11 cellular contexts compared by ENCODE assay signal in the genomic region with DNA sequence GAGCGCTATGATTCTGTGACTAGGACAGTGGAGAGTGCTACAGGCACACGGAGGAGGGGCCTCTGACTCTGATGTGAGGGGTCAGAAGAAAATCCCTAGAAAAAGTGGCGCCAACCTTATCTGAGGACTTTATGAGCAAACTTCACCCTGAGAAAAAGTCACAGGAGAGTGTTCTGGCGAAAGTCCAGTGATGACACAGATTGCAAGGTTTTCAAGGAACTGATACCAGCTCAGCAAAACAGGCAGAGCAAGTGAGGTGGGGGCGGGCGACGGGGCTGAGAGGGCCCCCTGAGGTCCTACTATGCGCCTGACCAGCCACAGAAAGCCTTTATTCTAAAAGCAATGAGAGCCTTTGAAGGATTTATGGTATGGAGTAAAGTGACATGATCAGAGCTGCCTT.
DNase-seq lines count a peak whose midpoint lies in the region; ATAC-seq, FAIRE-seq and TF ChIP-seq lines count a peak whose summit lies in the region.
"Had no signal": no experiment of that assay in that cellular context is flagged by ENCODE, and none has a peak within 500 bp of the region (broad histone marks: within the 10 kb centered on the region; RNA-seq: fewer than 3 reads in every experiment).

No MANE protein-coding gene starts in this region.

- peaks cover 51% of the 10 kb centered on the region for H3K4me1 ChIP-seq in HEK293 (ENCODE audit: control insufficient read depth, insufficient read depth, low read length)
- H3K4me1 ChIP-seq in astrocyte (ENCODE audit: insufficient read depth, low read length): peaks cover 27% of the 10 kb centered on the region
- peaks cover 8 to 9% of the 10 kb centered on the region in 2 donors for H3K4me1 ChIP-seq in neuronal stem cell (ENCODE audit: control insufficient read depth in 2 of 2, insufficient read depth in 1 of 2, low read depth in 1 of 2, low read length in 2 of 2)

- H3K79me1 ChIP-seq in neuronal stem cell (ENCODE audit: low read depth, low read length): no peaks in the 10 kb centered on the region

- H3K79me2 ChIP-seq in astrocyte (ENCODE audit: insufficient read depth, low read length): peaks cover 7% of the 10 kb centered on the region

- no peak overlapping the region for H2BK120ac ChIP-seq in neuronal stem cell (ENCODE audit: low read depth, low read length)

- H3K23ac ChIP-seq in neuronal stem cell (ENCODE audit: low read depth, low read length, poor library complexity): no peak overlapping the region

- peaks cover 2% of the 10 kb centered on the region for H3K9me3 Mint-ChIP-seq in astrocyte (ENCODE audit: unreplicated experiment)
- H3K9me3 Mint-ChIP-seq in activated naive CD4-positive, alpha-beta T cell treated with anti-CD3 and anti-CD28 coated beads for 36 hours: no peaks in the 10 kb centered on the region
- H3K9me3 Mint-ChIP-seq: activated naive CD8-positive, alpha-beta T cell treated with anti-CD3 and anti-CD28 coated beads, Interleukin-2, amount 10 ng/mL, durations not matched to agents 7 days and 5 days had no signal

- no peak overlapping the region for H3K9ac ChIP-seq in astrocyte (ENCODE audit: low read length)
- H3K9ac ChIP-seq in neuronal stem cell (ENCODE audit: low read depth, low read length, poor library complexity): no peak overlapping the region

- ATAC-seq in left lobe of liver (peak; percentile 38), GM19023 (IDR thresholded peaks at IDR 0.05; ENCODE audit: unreplicated experiment) (no peak)

- H3K36me3 ChIP-seq in HEK293 (ENCODE audit: control insufficient read depth in 2 of 2, insufficient read depth in 1 of 2, low read length in 2 of 2) (no peaks in the 10 kb centered on the region), astrocyte (ENCODE audit: insufficient read depth, low read length) (no peaks in the 10 kb centered on the region), neuronal stem cell (replicated peaks in 1 of 2; ENCODE audit: control insufficient read depth in 2 of 2, insufficient read depth in 2 of 2, low read length in 2 of 2) (peaks cover 0 to 5% of the 10 kb centered on the region in 2 donors)

- no peak for FAIRE-seq in astrocyte (lab: Jason Lieb, UNC)
- FAIRE-seq: frontal cortex had no signal

- CTCF ChIA-PET in HEK293 (lab: Yijun Ruan, JAX): interaction anchor here (2.6 kb wide), 1 partner anchor 28 kb away, joined by 17 read pairs; no protein-coding TSS in a partner anchor
- CTCF ChIA-PET in activated naive CD4-positive, alpha-beta T cell treated with anti-CD3 and anti-CD28 coated beads for 36 hours (lab: Charles Lee): interaction anchor here (2.1 kb wide), 1 partner anchor 28 kb away, joined by 9 read pairs; no protein-coding TSS in a partner anchor

- H3K27ac Mint-ChIP-seq in astrocyte (ENCODE audit: unreplicated experiment): no peak overlapping the region
- no peak overlapping the region for H3K27ac Mint-ChIP-seq in activated naive CD4-positive, alpha-beta T cell treated with anti-CD3 and anti-CD28 coated beads for 36 hours
- H3K27ac Mint-ChIP-seq: activated naive CD8-positive, alpha-beta T cell treated with anti-CD3 and anti-CD28 coated beads, Interleukin-2, amount 10 ng/mL, durations not matched to agents 7 days and 5 days had no signal

- no peaks in the 10 kb centered on the region for H3K27me3 Mint-ChIP-seq in astrocyte (ENCODE audit: low read depth, unreplicated experiment)
- no peaks in the 10 kb centered on the region for H3K27me3 Mint-ChIP-seq in activated naive CD4-positive, alpha-beta T cell treated with anti-CD3 and anti-CD28 coated beads for 36 hours (ENCODE audit: low read depth)

- H3K4ac ChIP-seq in neuronal stem cell (ENCODE audit: low read length): no peak overlapping the region

- H3K4me3 ChIP-seq in HEK293 (ENCODE audit: low read depth, low read length) (no peak overlapping the region), astrocyte (ENCODE audit: insufficient read depth, low read depth, low read length) (no peak overlapping the region), neuronal stem cell (ENCODE audit: low read length in 2 of 2) (no peak overlapping the region)

- H2AFZ ChIP-seq in astrocyte (ENCODE audit: low read depth, low read length) (no peak overlapping the region), neuronal stem cell (ENCODE audit: low read length) (no peak overlapping the region)

- no peaks in the 10 kb centered on the region for H3K36me3 Mint-ChIP-seq in astrocyte (ENCODE audit: low read depth, unreplicated experiment)
- H3K36me3 Mint-ChIP-seq in activated naive CD4-positive, alpha-beta T cell treated with anti-CD3 and anti-CD28 coated beads for 36 hours (ENCODE audit: low read depth): no peaks in the 10 kb centered on the region
- H3K36me3 Mint-ChIP-seq: activated naive CD8-positive, alpha-beta T cell treated with anti-CD3 and anti-CD28 coated beads, Interleukin-2, amount 10 ng/mL, durations not matched to agents 7 days and 5 days had no signal

- WGBS in neuronal stem cell (ENCODE audit: extremely low coverage in 2 of 2, insufficient read length in 2 of 2, insufficient replicate concordance in 1 of 2), 2 donors: no CpG with 5 or more reads among the region's 8 CpGs

- intact Hi-C loops in activated naive CD4-positive, alpha-beta T cell treated with anti-CD3 and anti-CD28 coated beads for 36 hours (cut with micrococcal nuclease): no loop called here

- H2BK5ac ChIP-seq in neuronal stem cell (ENCODE audit: low read length): no peak overlapping the region

- H3K18ac ChIP-seq in neuronal stem cell (ENCODE audit: low read length): no peak overlapping the region

- no peak overlapping the region for H2BK12ac ChIP-seq in neuronal stem cell (ENCODE audit: low read length)

- H4K91ac ChIP-seq in neuronal stem cell (ENCODE audit: low read depth, low read length, poor library complexity): no peak overlapping the region

- H3K27ac ChIP-seq in 22Rv1: peak overlapping the region; percentile 98
- no peak overlapping the region; the same call in 1 of the 2 replicates for H3K27ac ChIP-seq in HEK293 (ENCODE audit: extremely low read depth, low read depth, low read length)
- no peak overlapping the region for H3K27ac ChIP-seq in astrocyte (ENCODE audit: low read depth, low read length)
- H3K27ac ChIP-seq in neuronal stem cell (replicated peaks; ENCODE audit: low read length): no peak overlapping the region

- H3K14ac ChIP-seq in neuronal stem cell (ENCODE audit: low read length): no peak overlapping the region

- DNase-seq in astrocyte (ENCODE audit: low read depth) (peak; percentile 62), left lobe of liver (ENCODE audit: low spot score) (no peak), hippocampal formation (lab: John Stamatoyannopoulos, UW) (no peak), neuronal stem cell (ENCODE audit: low spot score) (no peak)
- DNase-seq in activated naive CD4-positive, alpha-beta T cell treated with anti-CD3 and anti-CD28 coated beads for 36 hours: no peak
- DNase-seq: activated naive CD8-positive, alpha-beta T cell treated with anti-CD3 and anti-CD28 coated beads, Interleukin-2, amount 10 ng/mL, durations not matched to agents 7 days and 5 days; trophoblast cell had no signal

- no peak overlapping the region for H2BK15ac ChIP-seq in neuronal stem cell (ENCODE audit: low read length)

- POLR2A ChIA-PET in HEK293 (lab: Yijun Ruan, JAX): no interaction called here

- no peaks in the 10 kb centered on the region for H4K20me1 ChIP-seq in astrocyte (ENCODE audit: insufficient read depth, low read length)

- no peak overlapping the region for H2AK5ac ChIP-seq in neuronal stem cell (ENCODE audit: low read depth, low read length)

- H3K4me2 ChIP-seq in astrocyte (ENCODE audit: low read length) (no peak overlapping the region), neuronal stem cell (ENCODE audit: insufficient read depth, low read length, poor library complexity, severe bottlenecking) (no peak overlapping the region)

- no peak overlapping the region for H3K4me3 Mint-ChIP-seq in astrocyte (ENCODE audit: unreplicated experiment)
- H3K4me3 Mint-ChIP-seq in activated naive CD4-positive, alpha-beta T cell treated with anti-CD3 and anti-CD28 coated beads for 36 hours: no peak overlapping the region
- H3K4me3 Mint-ChIP-seq: activated naive CD8-positive, alpha-beta T cell treated with anti-CD3 and anti-CD28 coated beads, Interleukin-2, amount 10 ng/mL, durations not matched to agents 7 days and 5 days had no signal

- no peaks in the 10 kb centered on the region for H3K27me3 ChIP-seq in astrocyte (ENCODE audit: insufficient read depth, low read length)
- H3K27me3 ChIP-seq in neuronal stem cell (ENCODE audit: control insufficient read depth in 3 of 3, insufficient read depth in 3 of 3, low read depth in 1 of 3, low read length in 3 of 3): peaks cover 0 to 2% (median 0%) of the 10 kb centered on the region in 3 experiments

- TF ChIP-seq CTCF in 22Rv1 (IDR thresholded peaks at IDR 0.05) (no peak), HEK293 (tag by site-specific recombination; IDR thresholded peaks at IDR 0.05) (no peak), astrocyte (IDR thresholded peaks at IDR 0.05; ENCODE audit: insufficient read depth, low read depth, low read length) (no peak)

- H3K4me1 Mint-ChIP-seq in astrocyte (ENCODE audit: low read depth, unreplicated experiment): peaks cover 8% of the 10 kb centered on the region
- H3K4me1 Mint-ChIP-seq in activated naive CD4-positive, alpha-beta T cell treated with anti-CD3 and anti-CD28 coated beads for 36 hours (ENCODE audit: low read depth): peaks cover 6% of the 10 kb centered on the region
- H3K4me1 Mint-ChIP-seq: activated naive CD8-positive, alpha-beta T cell treated with anti-CD3 and anti-CD28 coated beads, Interleukin-2, amount 10 ng/mL, durations not matched to agents 7 days and 5 days had no signal

- H3K9me3 ChIP-seq in HEK293 (ENCODE audit: control insufficient read depth, insufficient read depth, low read depth, low read length) (no peaks in the 10 kb centered on the region), astrocyte (ENCODE audit: insufficient read depth, low read depth, low read length) (no peaks in the 10 kb centered on the region), neuronal stem cell (replicated peaks in 1 of 2; ENCODE audit: control insufficient read depth in 2 of 2, insufficient read depth in 1 of 2, low read depth in 1 of 2, low read length in 2 of 2) (peaks cover 0 to 14% of the 10 kb centered on the region in 2 donors)

- H4K8ac ChIP-seq in neuronal stem cell (ENCODE audit: low read depth, low read length): no peak overlapping the region

TF ChIP-seq in HEK293, 187 proteins besides CTCF, POLR2A, EP300 and RAD21 (continues in another document):
- TF ChIP-seq ZNF169 (tag by site-specific recombination; IDR thresholded peaks at IDR 0.05) (no peak), ZSCAN30 (tag by site-specific recombination; IDR thresholded peaks at IDR 0.05) (no peak), REPIN1 (tag by site-specific recombination; IDR thresholded peaks at IDR 0.05; ENCODE audit: low read depth) (no peak)
- TF ChIP-seq, protein P1, sequence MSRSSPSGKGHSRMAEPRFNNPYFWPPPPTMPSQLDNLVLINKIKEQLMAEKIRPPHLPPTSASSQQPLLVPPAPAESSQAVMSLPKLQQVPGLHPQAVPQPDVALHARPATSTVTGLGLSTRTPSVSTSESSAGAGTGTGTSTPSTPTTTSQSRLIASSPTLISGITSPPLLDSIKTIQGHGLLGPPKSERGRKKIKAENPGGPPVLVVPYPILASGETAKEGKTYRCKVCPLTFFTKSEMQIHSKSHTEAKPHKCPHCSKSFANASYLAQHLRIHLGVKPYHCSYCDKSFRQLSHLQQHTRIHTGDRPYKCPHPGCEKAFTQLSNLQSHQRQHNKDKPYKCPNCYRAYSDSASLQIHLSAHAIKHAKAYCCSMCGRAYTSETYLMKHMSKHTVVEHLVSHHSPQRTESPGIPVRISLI (tag by site-specific recombination; IDR thresholded peaks at IDR 0.05): no peak
